ENCODE assay signal across 8 cellular contexts in genomic region chr16:58129097-58129936, GRCh38. TPM values are rescaled to one million over a fixed set of nuclear protein-coding genes. Genes with fewer than 3 reads are reported as not detected.
DNase-seq lines count a peak whose midpoint lies in the region; ATAC-seq lines count a peak whose summit lies in the region.

TSS of gene CFAP20 (minus strand) at chr16:58129381. CDS start at chr16:58129115, 266 bp downstream.

- ATAC-seq in GM18508 (IDR thresholded peaks at IDR 0.05; ENCODE audit: insufficient read depth, unreplicated experiment): peak; percentile 68
- peak; percentile 90 for ATAC-seq in HG03025 (IDR thresholded peaks at IDR 0.05; ENCODE audit: low FRiP score, unreplicated experiment)
- peak; percentile 98 for ATAC-seq in aorta (ENCODE audit: low FRiP score)

- H3K9me3 ChIP-seq in aorta (ENCODE audit: control insufficient read depth, low read length): no peaks in the 10 kb centered on the region

- H3K27ac ChIP-seq in rectal smooth muscle tissue (ENCODE audit: low read depth, low read length) (peak within 1 kb of the TSS; percentile 85), aorta (ENCODE audit: low read depth in 1 of 2, low read length in 2 of 2) (peak within 1 kb of the TSS in 1 of 2 donors; percentile 50)

- H3K4me3 ChIP-seq in rectal smooth muscle tissue (ENCODE audit: low read length) (peak within 1 kb of the TSS; percentile 97), aorta (ENCODE audit: low read length in 2 of 2) (peak within 1 kb of the TSS; percentile 68 to 83)

- H3K4me1 ChIP-seq in rectal smooth muscle tissue (ENCODE audit: control insufficient read depth, insufficient read depth, low read length) (peaks cover 21% of the 10 kb centered on the region), aorta (ENCODE audit: control insufficient read depth in 1 of 2, insufficient read depth in 2 of 2, low read length in 2 of 2) (peaks cover 0 to 6% of the 10 kb centered on the region in 2 donors)

- H3K36me3 ChIP-seq in rectal smooth muscle tissue (ENCODE audit: control insufficient read depth, insufficient read depth, low read length) (no peaks in the 10 kb centered on the region), aorta (ENCODE audit: control insufficient read depth in 1 of 2, insufficient read depth in 2 of 2, low read length in 1 of 2) (no peaks in the 10 kb centered on the region)

- H3K27me3 ChIP-seq in rectal smooth muscle tissue (ENCODE audit: control insufficient read depth, insufficient read depth, low read length): no peaks in the 10 kb centered on the region
- H3K27me3 ChIP-seq in aorta (ENCODE audit: control insufficient read depth in 1 of 2, insufficient read depth in 2 of 2, low read length in 1 of 2): no peaks in the 10 kb centered on the region

- intact Hi-C loops in aorta (cut with DNase I): no loop called here

- DNase-seq in NCI-H2081 (lab: John Stamatoyannopoulos, UW) (peak; percentile 98 to 99), T1000 (lab: John Stamatoyannopoulos, UW) (peak; percentile 96), astrocyte of the hippocampus (ENCODE audit: low read depth, low spot score) (peak; percentile 100), hepatic stellate cell (ENCODE audit: low spot score) (peak; percentile 91), aorta (peak; percentile 98 to 99)

- WGBS in aorta, 2 donors: 1% methylated on average over 70 of the region's 70 CpGs

- H3K9ac ChIP-seq in rectal smooth muscle tissue (ENCODE audit: low read length): peak within 1 kb of the TSS; percentile 57

RNA-seq across cellular contexts. Expression of gene CFAP20, which starts in this region (rescaled TPM):
- 10 to 100 TPM; 16.6 to 17.9 TPM for total RNA-seq in aorta
- 10 to 100 TPM; 18.4 to 22.4 TPM for polyA plus RNA-seq in aorta
